Comparison of ENCODE assay signal across 15 cellular contexts in genomic region chr5:45774528-45774927, GRCh38.
DNase-seq lines count a peak whose midpoint lies in the region; ATAC-seq and TF ChIP-seq lines count a peak whose summit lies in the region.
"Had no signal": no experiment of that assay in that cellular context is flagged by ENCODE, and none has a peak within 500 bp of the region (broad histone marks: within the 10 kb centered on the region; RNA-seq: fewer than 3 reads in every experiment).

No MANE protein-coding gene starts in this region.

- no TSS peak for BruUV-seq in PC-9 (replicated peaks; lab: Mats Ljungman, UMichigan)

- no peaks in the 10 kb centered on the region for H3K79me2 ChIP-seq in GM23248 (ENCODE audit: insufficient read depth)
- H3K79me2 ChIP-seq in PC-9 (ENCODE audit: low read depth) = no peaks in the 10 kb centered on the region
- no peaks in the 10 kb centered on the region for H3K79me2 ChIP-seq in hepatocyte

- CTCF ChIA-PET in PC-9 (lab: Charles Lee) = no interaction called here

- in situ Hi-C loops in G401 (cut with HindIII; ENCODE audit: low sequenced_read_pairs) (no loop called here), GM23248 (cut with MboI) (no loop called here)

- 0 to 2% methylated on average over 1 of the region's 1 CpG for WGBS in GM23248 (ENCODE audit: low coverage in 1 of 2, low lambda C conversion rate in 2 of 2, missing lambda C conversion rate in 2 of 2), 2 experiments
- 30% methylated on average over 1 of the region's 1 CpG for WGBS in hepatocyte (ENCODE audit: low lambda C conversion rate, missing lambda C conversion rate)

- H3K9me2 ChIP-seq in GM23248 (ENCODE audit: insufficient read depth) = no peaks in the 10 kb centered on the region
- H3K9me2 ChIP-seq in PC-9 (ENCODE audit: insufficient read depth) = no peaks in the 10 kb centered on the region
- no peaks in the 10 kb centered on the region for H3K9me2 ChIP-seq in hepatocyte (replicated peaks; ENCODE audit: insufficient read depth)

- H3K4me3 ChIP-seq in GM23248 (no peak overlapping the region), PC-9 (no peak overlapping the region), hepatocyte (no peak overlapping the region)
- H3K4me3 ChIP-seq: coronary artery, gastrocnemius medialis, left lung, thyroid gland had no signal

- intact Hi-C loops in PC-9 (cut with micrococcal nuclease; ENCODE audit: unreplicated experiment) = loop anchor here (2.0 to 10.0 kb wide), 3 partner anchors 740 to 910 kb away; no protein-coding TSS in a partner anchor

- H3K27ac ChIP-seq in GM23248 (no peak overlapping the region), PC-9 (no peak overlapping the region), hepatocyte (no peak overlapping the region)
- H3K27ac ChIP-seq: coronary artery, gastrocnemius medialis, left lung, thyroid gland had no signal

- H3K36me3 ChIP-seq in GM23248 (ENCODE audit: low read depth) = no peaks in the 10 kb centered on the region
- H3K36me3 ChIP-seq in PC-9 (ENCODE audit: low read depth) = no peaks in the 10 kb centered on the region
- no peaks in the 10 kb centered on the region for H3K36me3 ChIP-seq in hepatocyte (replicated peaks; ENCODE audit: insufficient read depth, low read depth)
- H3K36me3 ChIP-seq: gastrocnemius medialis, left lung, thyroid gland had no signal

- no peak for ATAC-seq in HG03175 (IDR thresholded peaks at IDR 0.05; ENCODE audit: unreplicated experiment)
- ATAC-seq in GM18907 (IDR thresholded peaks at IDR 0.05; ENCODE audit: unreplicated experiment) = no peak
- ATAC-seq: gastrocnemius medialis, left lung had no signal

- POLR2A ChIA-PET in PC-9 (lab: Charles Lee; ENCODE audit: unreplicated experiment) = no interaction called here

- H3K4me1 ChIP-seq in GM23248 (ENCODE audit: insufficient read depth) (no peaks in the 10 kb centered on the region), PC-9 (replicated peaks; ENCODE audit: insufficient read depth) (no peaks in the 10 kb centered on the region), hepatocyte (ENCODE audit: insufficient read depth) (no peaks in the 10 kb centered on the region)
- H3K4me1 ChIP-seq: gastrocnemius medialis, left lung, thyroid gland had no signal

- no peaks in the 10 kb centered on the region for H3F3A ChIP-seq in GM23248 (ENCODE audit: insufficient read depth)
- no peaks in the 10 kb centered on the region for H3F3A ChIP-seq in PC-9 (ENCODE audit: insufficient read depth, low read depth)

- no peak overlapping the region for H3K9ac ChIP-seq in GM23248

- no peaks in the 10 kb centered on the region for H3K9me3 ChIP-seq in GM23248 (ENCODE audit: low read depth)
- H3K9me3 ChIP-seq in PC-9 (ENCODE audit: insufficient read depth, low read depth) = no peaks in the 10 kb centered on the region
- no peaks in the 10 kb centered on the region for H3K9me3 ChIP-seq in hepatocyte (ENCODE audit: low read depth)
- H3K9me3 ChIP-seq: gastrocnemius medialis, left lung, thyroid gland had no signal

- DNase-seq in G401 (ENCODE audit: low spot score) (peak; percentile 9), GM23248 (peak; percentile 4), PC-9 (no peak), hepatocyte (ENCODE audit: low spot score) (no peak), T-helper 9 cell (no peak)
- DNase-seq: activated CD4-positive, alpha-beta T cell treated with anti-CD3 and anti-CD28 coated beads for 1 hour; activated gamma-delta T cell; gastrocnemius medialis; left lung; NCI-H1092 treated with DMSO at 0.1 percent for 48 hours; posterior cingulate gyrus; thyroid gland had no signal

- H2AFZ ChIP-seq in GM23248 (no peak overlapping the region), PC-9 (no peak overlapping the region), hepatocyte (no peak overlapping the region)

- H4K20me1 ChIP-seq in GM23248 (ENCODE audit: insufficient read depth) (no peaks in the 10 kb centered on the region), PC-9 (ENCODE audit: insufficient read depth) (no peaks in the 10 kb centered on the region), hepatocyte (ENCODE audit: insufficient read depth, poor library complexity, severe bottlenecking) (no peaks in the 10 kb centered on the region)

- H3K4me2 ChIP-seq in GM23248 (ENCODE audit: unreplicated experiment) = no peak overlapping the region
- no peak overlapping the region for H3K4me2 ChIP-seq in PC-9
- H3K4me2 ChIP-seq in hepatocyte = no peak overlapping the region

- TF ChIP-seq CTCF in PC-9 (conservative IDR thresholded peaks at IDR 0.05) (peak; percentile 75), hepatocyte (IDR thresholded peaks at IDR 0.05; ENCODE audit: poor library complexity) (peak; percentile 43)

- H3K27me3 ChIP-seq in GM23248 (replicated peaks; ENCODE audit: insufficient read depth) (no peaks in the 10 kb centered on the region), PC-9 (ENCODE audit: insufficient read depth, low read depth) (no peaks in the 10 kb centered on the region), hepatocyte (no peaks in the 10 kb centered on the region)
- H3K27me3 ChIP-seq: gastrocnemius medialis, left lung, thyroid gland had no signal

Comparison
In these comparisons a context has a peak if more than half of its experiments do, and no peak if none do; other contexts are left out.
1. DNase-seq: peak in G401 (single experiment) and GM23248 (single experiment); none in PC-9 (0 of 2), hepatocyte (single experiment) and T-helper 9 cell (single experiment).